In genomic region chr15:101530224-101530958, GRCh38 we compare ENCODE assay signal across 27 cellular contexts. TPM values are rescaled to one million over a fixed set of nuclear protein-coding genes. Genes with fewer than 3 reads are reported as not detected.
A peak's percentile ranks its signal among the peaks of the same experiment; 100 is the strongest.
DNase-seq lines count a peak whose midpoint lies in the region; ATAC-seq and TF ChIP-seq lines count a peak whose summit lies in the region.
"Had no signal": no experiment of that assay in that cellular context is flagged by ENCODE, and none has a peak within 500 bp of the region (broad histone marks: within the 10 kb centered on the region; RNA-seq: fewer than 3 reads in every experiment).

No MANE protein-coding gene starts in this region.

- H3K27ac Mint-ChIP-seq in activated CD4-positive, alpha-beta T cell treated with anti-CD3 and anti-CD28 coated beads, Interleukin-2, amount 10 ng/mL, durations not matched to agents 24 days and 14 days, result no peak overlapping the region
- H3K27ac Mint-ChIP-seq: activated naive CD8-positive, alpha-beta T cell treated with anti-CD3 and anti-CD28 coated beads for 36 hours; activated T-helper 17 cell treated with anti-CD3 and anti-CD28 coated beads, Interleukin-2, amount 50 U/mL, for 72 hours; B cell; immature natural killer cell; stimulated activated naive CD8-positive, alpha-beta T cell treated with anti-CD3 and anti-CD28 coated beads, Interleukin-15, Interleukin-2, amounts not matched to agents 100 ng/mL and 50 ng/mL, for 24 hours had no signal

- H3K27ac ChIP-seq in left lung, result no peak overlapping the region
- H3K27ac ChIP-seq in transverse colon, result no peak overlapping the region
- H3K27ac ChIP-seq: hepatocyte, KMS-11, lower lobe of right lung, tibial artery had no signal

- H3K4me1 Mint-ChIP-seq in activated CD4-positive, alpha-beta T cell treated with anti-CD3 and anti-CD28 coated beads, Interleukin-2, amount 10 ng/mL, durations not matched to agents 24 days and 14 days, result no peaks in the 10 kb centered on the region
- H3K4me1 Mint-ChIP-seq: activated naive CD8-positive, alpha-beta T cell treated with anti-CD3 and anti-CD28 coated beads for 36 hours; B cell; immature natural killer cell had no signal

- H3K4me3 ChIP-seq in left lung (no peak overlapping the region), transverse colon (no peak overlapping the region)
- H3K4me3 ChIP-seq: hepatocyte, lower lobe of right lung, tibial artery had no signal

- intact Hi-C loops in activated CD4-positive, alpha-beta T cell treated with anti-CD3 and anti-CD28 coated beads, Interleukin-2, amount 10 ng/mL, durations not matched to agents 24 days and 14 days (cut with micrococcal nuclease), result no loop called here
- intact Hi-C loops in left lung (cut with DNase I) (no loop called here), transverse colon (cut with DNase I; ENCODE audit: low total_unique reads) (no loop called here)

- H3K9me3 Mint-ChIP-seq in activated CD4-positive, alpha-beta T cell treated with anti-CD3 and anti-CD28 coated beads, Interleukin-2, amount 10 ng/mL, durations not matched to agents 24 days and 14 days, result no peaks in the 10 kb centered on the region
- H3K9me3 Mint-ChIP-seq: activated naive CD8-positive, alpha-beta T cell treated with anti-CD3 and anti-CD28 coated beads for 36 hours; activated T-helper 17 cell treated with anti-CD3 and anti-CD28 coated beads, Interleukin-2, amount 50 U/mL, for 72 hours; immature natural killer cell; stimulated activated naive CD8-positive, alpha-beta T cell treated with anti-CD3 and anti-CD28 coated beads, Interleukin-15, Interleukin-2, amounts not matched to agents 100 ng/mL and 50 ng/mL, for 24 hours had no signal

- H3K4me3 Mint-ChIP-seq in activated CD4-positive, alpha-beta T cell treated with anti-CD3 and anti-CD28 coated beads, Interleukin-2, amount 10 ng/mL, durations not matched to agents 24 days and 14 days, result no peak overlapping the region
- H3K4me3 Mint-ChIP-seq: activated naive CD8-positive, alpha-beta T cell treated with anti-CD3 and anti-CD28 coated beads for 36 hours; activated T-helper 17 cell treated with anti-CD3 and anti-CD28 coated beads, Interleukin-2, amount 50 U/mL, for 72 hours; B cell; immature natural killer cell; stimulated activated naive CD8-positive, alpha-beta T cell treated with anti-CD3 and anti-CD28 coated beads, Interleukin-15, Interleukin-2, amounts not matched to agents 100 ng/mL and 50 ng/mL, for 24 hours had no signal

- no peak for TF ChIP-seq EP300 in transverse colon (IDR thresholded peaks at IDR 0.05; ENCODE audit: low read depth)

- no peak for TF ChIP-seq CTCF in left lung (IDR thresholded peaks at IDR 0.05)
- TF ChIP-seq CTCF in transverse colon (IDR thresholded peaks at IDR 0.05), result no peak

- in situ Hi-C loops in transverse colon (cut with MboI; ENCODE audit: low pct_ligation_motif_present in 1 of 4, low pct_unique_long_range_greater_than_20kb in 1 of 4, low sequenced_read_pairs in 3 of 4), result no loop called here

- H3K27me3 ChIP-seq in left lung, result peaks cover 0 to 7% of the 10 kb centered on the region in 2 donors
- no peaks in the 10 kb centered on the region for H3K27me3 ChIP-seq in transverse colon
- H3K27me3 ChIP-seq: hepatocyte, tibial artery had no signal

- WGBS in transverse colon (ENCODE audit: low coverage in 1 of 2), 2 donors, result 84% methylated on average over 17 of the region's 17 CpGs; no CpG with 5 or more reads in 1 of the 2 donors

- H3K4me1 ChIP-seq in left lung (peaks cover 13 to 15% of the 10 kb centered on the region in 2 donors), transverse colon (peaks cover 22 to 33% (median 27%) of the 10 kb centered on the region in 4 donors)
- H3K4me1 ChIP-seq: tibial artery had no signal

- no peaks in the 10 kb centered on the region for H3K27me3 Mint-ChIP-seq in activated CD4-positive, alpha-beta T cell treated with anti-CD3 and anti-CD28 coated beads, Interleukin-2, amount 10 ng/mL, durations not matched to agents 24 days and 14 days

- TF ChIP-seq POLR2A in transverse colon (IDR thresholded peaks at IDR 0.05), result no peak

- H3K36me3 ChIP-seq in left lung, result no peaks in the 10 kb centered on the region
- no peaks in the 10 kb centered on the region for H3K36me3 ChIP-seq in transverse colon
- H3K36me3 ChIP-seq: lower lobe of right lung, tibial artery had no signal

- ATAC-seq in left lung, result peak; percentile 31
- ATAC-seq in HG03159 (IDR thresholded peaks at IDR 0.05; ENCODE audit: unreplicated experiment), result no peak
- ATAC-seq in GM19328 (IDR thresholded peaks at IDR 0.05; ENCODE audit: unreplicated experiment), result no peak
- ATAC-seq: activated T-helper 17 cell treated with anti-CD3 and anti-CD28 coated beads, Interleukin-2, amount 50 U/mL, for 72 hours; lower lobe of right lung had no signal

- H3K9me3 ChIP-seq in left lung, result no peaks in the 10 kb centered on the region
- H3K9me3 ChIP-seq in transverse colon, result no peaks in the 10 kb centered on the region
- H3K9me3 ChIP-seq: lower lobe of right lung, tibial artery had no signal

- DNase-seq in activated CD4-positive, alpha-beta T cell treated with anti-CD3 and anti-CD28 coated beads, Interleukin-2, amount 10 ng/mL, durations not matched to agents 24 days and 14 days, result peak; percentile 44
- DNase-seq in activated CD4-positive, alpha-beta T cell treated with anti-CD3 and anti-CD28 coated beads for 1 hour, result no peak
- peak; percentile 75 for DNase-seq in M059J (ENCODE audit: low read depth)
- DNase-seq in left lung, result peak in 1 of 2 donors; percentile 67
- DNase-seq in transverse colon, result peak; percentile 27
- DNase-seq in NOMO-1 (lab: John Stamatoyannopoulos, UW; ENCODE audit: unreplicated experiment in 2 of 2), result no peak
- DNase-seq: activated CD4-positive, alpha-beta T cell treated with anti-CD3 and anti-CD28 coated beads for 4 hours; activated CD8-positive, alpha-beta memory T cell treated with anti-CD3 and anti-CD28 coated beads, Interleukin-2, amount 50 U/mL, for 4 hours; activated naive CD8-positive, alpha-beta T cell treated with anti-CD3 and anti-CD28 coated beads for 36 hours; effector memory CD4-positive, alpha-beta T cell; immature natural killer cell; lower lobe of right lung; NCI-H1048; NCI-H187 treated with DMSO at 0.1 percent for 48 hours; NCI-H226; NCI-H82; retina; SIG-M5; stimulated activated CD4-positive, alpha-beta T cell treated with anti-CD3 and anti-CD28 coated beads, Interleukin-4, amount 100 ng/mL, for 4 hours; tibial artery had no signal

- no peaks in the 10 kb centered on the region for H3K36me3 Mint-ChIP-seq in activated CD4-positive, alpha-beta T cell treated with anti-CD3 and anti-CD28 coated beads, Interleukin-2, amount 10 ng/mL, durations not matched to agents 24 days and 14 days (ENCODE audit: low read depth)
- H3K36me3 Mint-ChIP-seq: activated naive CD8-positive, alpha-beta T cell treated with anti-CD3 and anti-CD28 coated beads for 36 hours; immature natural killer cell had no signal

RNA-seq across cellular contexts. Expression of gene PCSK6, which starts 40.9 kb away (rescaled TPM):
- 4.7 and 5.4 TPM in 2 replicates for total RNA-seq in activated CD4-positive, alpha-beta T cell treated with anti-CD3 and anti-CD28 coated beads, Interleukin-2, amount 10 ng/mL, durations not matched to agents 24 days and 14 days
- total RNA-seq in M059J (2014; rRNA removed; shearing (Covaris generic)), result not detected in 2 replicates
- total RNA-seq in left lung (1 to 10 TPM; 7.7 to 7.8 TPM), transverse colon (100 to 1,000 TPM in 1 of 4 donors, 10 to 100 TPM in 3; 20.3 to 119 (median 49.7) TPM)

Comparison
In these comparisons a context has a peak if more than half of its experiments do, and no peak if none do; other contexts are left out.
1. DNase-seq: peak in activated CD4-positive, alpha-beta T cell treated with anti-CD3 and anti-CD28 coated beads, Interleukin-2, amount 10 ng/mL, durations not matched to agents 24 days and 14 days (single experiment), M059J (single experiment) and transverse colon (single experiment); none in activated CD4-positive, alpha-beta T cell treated with anti-CD3 and anti-CD28 coated beads for 1 hour (single experiment) and NOMO-1 (0 of 2).